In the genomic region with DNA sequence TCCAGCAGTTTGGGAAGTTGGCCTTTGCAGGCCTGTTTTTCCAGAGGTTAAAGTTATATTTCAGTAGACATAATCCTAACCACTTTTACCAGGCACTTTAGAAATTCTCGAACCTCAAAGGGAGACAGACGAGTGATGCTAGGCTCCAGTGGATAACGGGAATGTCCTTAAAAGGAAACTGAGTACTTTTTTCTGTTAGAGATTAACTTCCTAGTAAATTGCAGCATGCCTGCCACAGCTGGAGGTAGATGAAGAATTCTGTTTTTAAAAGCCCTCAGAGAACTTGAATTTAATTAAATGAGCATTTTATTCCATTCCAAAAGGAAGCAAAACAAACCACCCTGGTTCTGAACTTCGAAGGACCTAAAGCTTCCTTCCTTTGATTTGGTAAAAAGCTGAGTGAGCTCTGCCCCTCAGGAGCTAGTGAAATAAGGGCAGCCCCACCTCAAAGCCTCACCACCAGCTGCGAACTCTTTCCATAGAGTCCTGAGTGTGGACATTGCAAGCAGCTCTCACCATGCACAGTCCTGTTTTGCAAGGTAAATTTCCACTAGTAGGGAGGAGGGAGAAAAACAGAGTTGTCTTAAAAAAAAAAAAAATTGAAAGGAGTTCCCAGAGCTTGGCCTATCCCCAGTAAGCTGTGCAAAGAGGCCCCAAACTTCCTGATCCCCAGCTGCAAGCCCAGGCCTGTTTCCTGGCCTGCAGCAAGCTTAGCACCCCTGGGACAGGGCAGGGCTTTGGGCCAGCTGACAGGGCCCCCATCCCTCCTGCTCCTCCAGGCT, we compare ENCODE assay signal across 8 cellular contexts.
DNase-seq lines count a peak whose midpoint lies in the region; ATAC-seq lines count a peak whose summit lies in the region.

No MANE protein-coding gene starts in this region.

- no peak overlapping the region for H3K27ac Mint-ChIP-seq in stimulated activated effector memory CD8-positive, alpha-beta T cell treated with anti-CD3 and anti-CD28 coated beads, Interleukin-12 subunit alpha, Interleukin-12 subunit beta, amount 100 ng/mL, for 72 hours

- in situ Hi-C loops in T47D (cut with HindIII; ENCODE audit: low pct_unique_long_range_greater_than_20kb, low sequenced_read_pairs), result no loop called here

- no peaks in the 10 kb centered on the region for H3K9me3 Mint-ChIP-seq in stimulated activated effector memory CD8-positive, alpha-beta T cell treated with anti-CD3 and anti-CD28 coated beads, Interleukin-12 subunit alpha, Interleukin-12 subunit beta, amount 100 ng/mL, for 72 hours

- DNase-seq in NCI-H1105 (lab: John Stamatoyannopoulos, UW) (peak; percentile 5), NCI-H1105 treated with DMSO at 0.1 percent for 48 hours (lab: John Stamatoyannopoulos, UW) (no peak), T47D (ENCODE audit: low read depth in 1 of 2, low spot score in 1 of 2) (peak; percentile 26 to 89), kidney glomerular epithelial cell (lab: John Stamatoyannopoulos, UW) (peak; percentile 57), NCI-H187 (lab: John Stamatoyannopoulos, UW) (no peak), NCI-H2227 (lab: John Stamatoyannopoulos, UW; ENCODE audit: unreplicated experiment) (no peak)
- DNase-seq in stimulated activated effector memory CD8-positive, alpha-beta T cell treated with anti-CD3 and anti-CD28 coated beads, Interleukin-12 subunit alpha, Interleukin-12 subunit beta, amount 100 ng/mL, for 72 hours (ENCODE audit: low spot score in 2 of 2), result no peak
- DNase-seq in activated CD8-positive, alpha-beta memory T cell treated with anti-CD3 and anti-CD28 coated beads for 24 hours, result no peak

- H3K36me3 Mint-ChIP-seq in stimulated activated effector memory CD8-positive, alpha-beta T cell treated with anti-CD3 and anti-CD28 coated beads, Interleukin-12 subunit alpha, Interleukin-12 subunit beta, amount 100 ng/mL, for 72 hours, result no peaks in the 10 kb centered on the region

- ATAC-seq in stimulated activated effector memory CD8-positive, alpha-beta T cell treated with anti-CD3 and anti-CD28 coated beads, Interleukin-12 subunit alpha, Interleukin-12 subunit beta, amount 100 ng/mL, for 72 hours, result no peak

- no peak overlapping the region for H3K4me3 Mint-ChIP-seq in stimulated activated effector memory CD8-positive, alpha-beta T cell treated with anti-CD3 and anti-CD28 coated beads, Interleukin-12 subunit alpha, Interleukin-12 subunit beta, amount 100 ng/mL, for 72 hours

- H3K4me1 Mint-ChIP-seq in stimulated activated effector memory CD8-positive, alpha-beta T cell treated with anti-CD3 and anti-CD28 coated beads, Interleukin-12 subunit alpha, Interleukin-12 subunit beta, amount 100 ng/mL, for 72 hours, result no peaks in the 10 kb centered on the region

Comparison
In these comparisons a context has a peak if more than half of its experiments do, and no peak if none do; other contexts are left out.
1. DNase-seq: peak in NCI-H1105 (single experiment), T47D (2 of 2) and kidney glomerular epithelial cell (single experiment); none in NCI-H1105 treated with DMSO at 0.1 percent for 48 hours (single experiment), stimulated activated effector memory CD8-positive, alpha-beta T cell treated with anti-CD3 and anti-CD28 coated beads, Interleukin-12 subunit alpha, Interleukin-12 subunit beta, amount 100 ng/mL, for 72 hours (0 of 2), NCI-H187 (0 of 2), NCI-H2227 (single experiment) and activated CD8-positive, alpha-beta memory T cell treated with anti-CD3 and anti-CD28 coated beads for 24 hours (single experiment).